Comparison of ENCODE assay signal across 9 cellular contexts in the genomic region with DNA sequence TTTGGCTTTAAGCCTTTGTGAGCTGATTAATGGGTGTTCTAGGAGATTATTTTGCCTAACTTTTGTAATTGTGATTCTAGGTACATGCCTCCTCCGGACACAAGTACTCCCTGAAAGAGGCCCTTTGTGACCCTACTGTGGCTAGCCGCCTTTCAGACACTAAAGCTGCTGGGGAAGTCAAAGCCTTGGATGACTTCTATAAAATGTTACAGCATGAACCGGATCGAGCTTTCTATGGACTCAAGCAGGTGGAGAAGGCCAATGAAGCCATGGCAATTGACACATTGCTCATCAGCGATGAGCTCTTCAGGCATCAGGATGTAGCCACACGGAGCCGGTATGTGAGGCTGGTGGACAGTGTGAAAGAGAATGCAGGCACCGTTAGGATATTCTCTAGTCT. TPM values are rescaled to one million over a fixed set of nuclear protein-coding genes. Genes with fewer than 3 reads are reported as not detected.
DNase-seq lines count a peak whose midpoint lies in the region; ATAC-seq, FAIRE-seq and TF ChIP-seq lines count a peak whose summit lies in the region.
"Had no signal": no experiment of that assay in that cellular context is flagged by ENCODE, and none has a peak within 500 bp of the region (broad histone marks: within the 10 kb centered on the region; RNA-seq: fewer than 3 reads in every experiment).

No MANE protein-coding gene starts in this region.

- FAIRE-seq in small intestine (lab: Jason Lieb, UNC), result no peak

- H3K27ac ChIP-seq in HCT116 (ENCODE audit: low read depth, low read length) (peak overlapping the region; percentile 85; the same call in 1 of the 2 replicates), small intestine (ENCODE audit: low read depth in 1 of 2, low read length in 1 of 2) (peak overlapping the region; percentile 32 to 85)

- TF ChIP-seq RAD21 in HCT116 (IDR thresholded peaks at IDR 0.05; ENCODE audit: low read depth), result no peak

- RAD21 ChIA-PET in HCT116 (lab: Charles Lee; ENCODE audit: low non-redundant PET in 1 of 2, low total read pairs in 2 of 2, uncharacterized antibody in 2 of 2, unreplicated experiment in 2 of 2), result no interaction called here

- WGBS in small intestine, 3 donors, result 18 to 34% (median 20%) methylated on average over 8 of the region's 8 CpGs

- CTCF ChIA-PET in HCT116 (lab: Charles Lee), result interaction anchor here (1.1 kb wide), 1 partner anchor 114 kb away, joined by 5 read pairs; no protein-coding TSS in a partner anchor

- H3K9me3 Mint-ChIP-seq in activated T-cell treated with anti-CD3 and anti-CD28 coated beads, Interleukin-2, amount 50 U/mL, for 72 hours, result no peaks in the 10 kb centered on the region

- H2AFZ ChIP-seq in HCT116 (ENCODE audit: low read depth, low read length, poor library complexity, severe bottlenecking), result no peak overlapping the region

- peak overlapping the region; percentile 98 for H3K4me2 ChIP-seq in HCT116 (ENCODE audit: low read length)

- TF ChIP-seq POLR2A in HCT116 (IDR thresholded peaks at IDR 0.05; ENCODE audit: borderline replicate concordance, extremely low read depth, insufficient read depth, insufficient read length), result no peak

- H3K27ac Mint-ChIP-seq in activated T-cell treated with anti-CD3 and anti-CD28 coated beads, Interleukin-2, amount 50 U/mL, for 72 hours, result peak overlapping the region; percentile 96

- H3K9ac ChIP-seq in HCT116 (ENCODE audit: low read length), result peak overlapping the region; percentile 96

- in situ Hi-C loops in ACHN (cut with HindIII; ENCODE audit: low pct_ligation_motif_present, low pct_unique_long_range_greater_than_20kb, low sequenced_read_pairs), result no loop called here

- H3K36me3 ChIP-seq in HCT116 (ENCODE audit: control insufficient read depth in 1 of 2, insufficient read depth in 2 of 2, low read length in 2 of 2), result peaks cover 16 to 29% of the 10 kb centered on the region in 2 experiments
- H3K36me3 ChIP-seq in small intestine (ENCODE audit: control insufficient read depth in 2 of 2, insufficient read depth in 2 of 2, low read length in 2 of 2), result peaks cover 0 to 2% of the 10 kb centered on the region in 2 donors

- H3K9me3 ChIP-seq in HCT116 (ENCODE audit: control insufficient read depth in 1 of 2, insufficient read depth in 1 of 2, low read depth in 1 of 2, low read length in 2 of 2), result no peaks in the 10 kb centered on the region
- no peaks in the 10 kb centered on the region for H3K9me3 ChIP-seq in small intestine (ENCODE audit: control insufficient read depth, low read depth)
- H3K9me3 ChIP-seq: mucosa of descending colon had no signal

- TF ChIP-seq CTCF in HCT116 (IDR thresholded peaks at IDR 0.05 in 2 of 3, conservative IDR thresholded peaks at IDR 0.05 in 1 of 3; ENCODE audit: borderline replicate concordance in 1 of 3, insufficient read depth in 1 of 3, low read depth in 2 of 3, low read length in 2 of 3), result no peak

- peak overlapping the region; percentile 98 for H3K4me3 Mint-ChIP-seq in activated T-cell treated with anti-CD3 and anti-CD28 coated beads, Interleukin-2, amount 50 U/mL, for 72 hours

- H3K79me2 ChIP-seq in HCT116 (ENCODE audit: insufficient read depth, low read length), result peaks cover 47% of the 10 kb centered on the region

- no TSS peak for BruUV-seq in HCT116 (replicated peaks; lab: Mats Ljungman, UMichigan)

- H3K27me3 Mint-ChIP-seq in activated T-cell treated with anti-CD3 and anti-CD28 coated beads, Interleukin-2, amount 50 U/mL, for 72 hours (ENCODE audit: low read depth), result no peaks in the 10 kb centered on the region

- H4K20me1 ChIP-seq in HCT116 (ENCODE audit: insufficient read depth), result peaks cover 8% of the 10 kb centered on the region; the same call in 1 of the 2 replicates

- H3K27me3 ChIP-seq in HCT116 (ENCODE audit: insufficient read depth, low read length), result no peaks in the 10 kb centered on the region
- no peaks in the 10 kb centered on the region for H3K27me3 ChIP-seq in small intestine (ENCODE audit: control insufficient read depth in 2 of 2, insufficient read depth in 2 of 2, low read length in 2 of 2)

- peak; percentile 33 for DNase-seq in ACHN
- no peak for DNase-seq in HCT116 (ENCODE audit: low read depth, low spot score)
- no peak for DNase-seq in activated T-cell treated with anti-CD3 and anti-CD28 coated beads, Interleukin-2, amount 50 U/mL, for 72 hours
- DNase-seq in small intestine, result peak; percentile 15
- no peak for DNase-seq in HuH-7.5 (ENCODE audit: low spot score)

- H3K4me3 ChIP-seq in HCT116 (replicated peaks in 1 of 2; ENCODE audit: low read depth in 1 of 2, low read length in 2 of 2) (peak overlapping the region; percentile 89 to 93), iPS-11a (ENCODE audit: low read depth, low read length) (peak overlapping the region; percentile 80), small intestine (ENCODE audit: low read depth in 1 of 2, low read length in 2 of 2) (peak overlapping the region in 1 of 2 donors; percentile 74)

- intact Hi-C loops in HCT116 (cut with micrococcal nuclease), result no loop called here

- peaks cover 12 to 30% of the 10 kb centered on the region in 2 donors for H3K36me3 Mint-ChIP-seq in activated T-cell treated with anti-CD3 and anti-CD28 coated beads, Interleukin-2, amount 50 U/mL, for 72 hours (ENCODE audit: insufficient read depth in 2 of 2)

- H3K4me1 ChIP-seq in HCT116 (ENCODE audit: control insufficient read depth in 1 of 2, insufficient read depth in 2 of 2, low read length in 2 of 2) (peaks cover 6 to 27% of the 10 kb centered on the region in 2 experiments; a peak in 3 of 4 replicates), small intestine (ENCODE audit: control insufficient read depth in 2 of 2, insufficient read depth in 1 of 2, low read depth in 1 of 2, low read length in 1 of 2) (peaks cover 5% of the 10 kb centered on the region in 2 donors)

- no peaks in the 10 kb centered on the region for H3K9me2 ChIP-seq in HCT116 (ENCODE audit: insufficient read depth)

- peaks cover 64% of the 10 kb centered on the region for H3K4me1 Mint-ChIP-seq in activated T-cell treated with anti-CD3 and anti-CD28 coated beads, Interleukin-2, amount 50 U/mL, for 72 hours (ENCODE audit: low read depth)

- ATAC-seq in HCT116, result no peak
- no peak for ATAC-seq in activated T-cell treated with anti-CD3 and anti-CD28 coated beads, Interleukin-2, amount 50 U/mL, for 72 hours (replicated peaks in 1 of 2)
- ATAC-seq in GM19395 (IDR thresholded peaks at IDR 0.05; ENCODE audit: unreplicated experiment), result no peak
- ATAC-seq in HG03442 (IDR thresholded peaks at IDR 0.05; ENCODE audit: unreplicated experiment), result no peak

- POLR2A ChIA-PET in HCT116 (lab: Charles Lee), result no interaction called here

TF ChIP-seq in HCT116, 20 proteins besides CTCF, POLR2A, EP300 and RAD21 (continues in another document):
- no peak for TF ChIP-seq EZH2phosphoT487 (IDR thresholded peaks at IDR 0.05; ENCODE audit: borderline replicate concordance)
- no peak for TF ChIP-seq SRF (IDR thresholded peaks at IDR 0.05; ENCODE audit: low read depth)
- TF ChIP-seq, protein P1, sequence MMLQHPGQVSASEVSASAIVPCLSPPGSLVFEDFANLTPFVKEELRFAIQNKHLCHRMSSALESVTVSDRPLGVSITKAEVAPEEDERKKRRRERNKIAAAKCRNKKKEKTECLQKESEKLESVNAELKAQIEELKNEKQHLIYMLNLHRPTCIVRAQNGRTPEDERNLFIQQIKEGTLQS (IDR thresholded peaks at IDR 0.05), result no peak
- TF ChIP-seq CBX3 (IDR thresholded peaks at IDR 0.05; ENCODE audit: low read depth), result no peak
- no peak for TF ChIP-seq CEBPB (IDR thresholded peaks at IDR 0.05; ENCODE audit: low read depth)
- TF ChIP-seq ELF1 (IDR thresholded peaks at IDR 0.05; ENCODE audit: borderline replicate concordance, low read depth), result no peak
- TF ChIP-seq, protein P2, sequence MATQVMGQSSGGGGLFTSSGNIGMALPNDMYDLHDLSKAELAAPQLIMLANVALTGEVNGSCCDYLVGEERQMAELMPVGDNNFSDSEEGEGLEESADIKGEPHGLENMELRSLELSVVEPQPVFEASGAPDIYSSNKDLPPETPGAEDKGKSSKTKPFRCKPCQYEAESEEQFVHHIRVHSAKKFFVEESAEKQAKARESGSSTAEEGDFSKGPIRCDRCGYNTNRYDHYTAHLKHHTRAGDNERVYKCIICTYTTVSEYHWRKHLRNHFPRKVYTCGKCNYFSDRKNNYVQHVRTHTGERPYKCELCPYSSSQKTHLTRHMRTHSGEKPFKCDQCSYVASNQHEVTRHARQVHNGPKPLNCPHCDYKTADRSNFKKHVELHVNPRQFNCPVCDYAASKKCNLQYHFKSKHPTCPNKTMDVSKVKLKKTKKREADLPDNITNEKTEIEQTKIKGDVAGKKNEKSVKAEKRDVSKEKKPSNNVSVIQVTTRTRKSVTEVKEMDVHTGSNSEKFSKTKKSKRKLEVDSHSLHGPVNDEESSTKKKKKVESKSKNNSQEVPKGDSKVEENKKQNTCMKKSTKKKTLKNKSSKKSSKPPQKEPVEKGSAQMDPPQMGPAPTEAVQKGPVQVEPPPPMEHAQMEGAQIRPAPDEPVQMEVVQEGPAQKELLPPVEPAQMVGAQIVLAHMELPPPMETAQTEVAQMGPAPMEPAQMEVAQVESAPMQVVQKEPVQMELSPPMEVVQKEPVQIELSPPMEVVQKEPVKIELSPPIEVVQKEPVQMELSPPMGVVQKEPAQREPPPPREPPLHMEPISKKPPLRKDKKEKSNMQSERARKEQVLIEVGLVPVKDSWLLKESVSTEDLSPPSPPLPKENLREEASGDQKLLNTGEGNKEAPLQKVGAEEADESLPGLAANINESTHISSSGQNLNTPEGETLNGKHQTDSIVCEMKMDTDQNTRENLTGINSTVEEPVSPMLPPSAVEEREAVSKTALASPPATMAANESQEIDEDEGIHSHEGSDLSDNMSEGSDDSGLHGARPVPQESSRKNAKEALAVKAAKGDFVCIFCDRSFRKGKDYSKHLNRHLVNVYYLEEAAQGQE (IDR thresholded peaks at IDR 0.05; ENCODE audit: low read depth), result no peak
- TF ChIP-seq ZFX (IDR thresholded peaks at IDR 0.05), result no peak

RNA-seq across cellular contexts. Expression of a gene that starts 13.6 kb away (rescaled TPM):
- total RNA-seq in HCT116 (2021; ENCODE audit: unreplicated experiment), result 1.8 TPM
- 0.47 and 0.49 TPM in 2 replicates for polyA plus RNA-seq in HCT116 (2012)
- 1 to 10 TPM; 4.7 to 5.6 TPM for total RNA-seq in activated T-cell treated with anti-CD3 and anti-CD28 coated beads, Interleukin-2, amount 50 U/mL, for 72 hours
- 1 to 10 TPM; 1.6 to 7.5 (median 2.4) TPM for polyA plus RNA-seq in small intestine

RNA-seq across cellular contexts. Expression of a gene that starts 13.6 kb away (rescaled TPM):
- total RNA-seq in HCT116 (2021; ENCODE audit: unreplicated experiment), result 16.5 TPM
- polyA plus RNA-seq in HCT116 (2012), result 14.7 and 15.7 TPM in 2 replicates
- 10 to 100 TPM; 16.6 to 17.5 TPM for total RNA-seq in activated T-cell treated with anti-CD3 and anti-CD28 coated beads, Interleukin-2, amount 50 U/mL, for 72 hours
- 1 to 10 TPM; 4.0 to 9.7 (median 9.0) TPM for polyA plus RNA-seq in small intestine

Comparison
In these comparisons a context has a peak if more than half of its experiments do, and no peak if none do; other contexts are left out.
1. DNase-seq: peak in ACHN (single experiment) and small intestine (single experiment); none in HCT116 (single experiment), activated T-cell treated with anti-CD3 and anti-CD28 coated beads, Interleukin-2, amount 50 U/mL, for 72 hours (0 of 2) and HuH-7.5 (single experiment).